17 cellular contexts compared by ENCODE assay signal in genomic region chrX:54479471-54480122, GRCh38. TPM values are rescaled to one million over a fixed set of nuclear protein-coding genes. Genes with fewer than 3 reads are reported as not detected.
DNase-seq lines count a peak whose midpoint lies in the region; ATAC-seq and TF ChIP-seq lines count a peak whose summit lies in the region.
"Had no signal": no experiment of that assay in that cellular context is flagged by ENCODE, and none has a peak within 500 bp of the region (broad histone marks: within the 10 kb centered on the region; RNA-seq: fewer than 3 reads in every experiment).

No MANE protein-coding gene starts in this region.

- TF ChIP-seq CTCF in WTC11 (IDR thresholded peaks at IDR 0.05) (no peak), osteocyte (IDR thresholded peaks at IDR 0.05) (no peak)

- POLR2A ChIA-PET in WTC11 (lab: Charles Lee), result interaction anchor here (0.7 to 1.4 kb wide), 3 partner anchors 49 to 69 kb away, joined by 3 to 6 read pairs (median 4); partner anchors contain the start of gene GNL3L
- POLR2A ChIA-PET in HEK293T (lab: Yijun Ruan, JAX), result interaction anchor here (0.8 to 1.6 kb wide), 2 partner anchors 51 to 160 kb away, joined by 4 to 6 read pairs; partner anchors contain the start of gene GNL3L

- H3K36me3 Mint-ChIP-seq in WTC11 (no peaks in the 10 kb centered on the region), osteocyte (ENCODE audit: unreplicated experiment) (no peaks in the 10 kb centered on the region)
- H3K36me3 Mint-ChIP-seq: activated naive CD8-positive, alpha-beta T cell treated with anti-CD3 and anti-CD28 coated beads, Interleukin-2, amount 10 ng/mL, durations not matched to agents 7 days and 5 days; CD4-positive, CD25-positive, alpha-beta regulatory T cell; natural killer cell had no signal

- no peaks in the 10 kb centered on the region for H3K27me3 Mint-ChIP-seq in WTC11 (ENCODE audit: low read depth)
- H3K27me3 Mint-ChIP-seq in osteocyte (ENCODE audit: unreplicated experiment), result no peaks in the 10 kb centered on the region
- H3K27me3 Mint-ChIP-seq: activated naive CD8-positive, alpha-beta T cell treated with anti-CD3 and anti-CD28 coated beads, Interleukin-2, amount 10 ng/mL, durations not matched to agents 7 days and 5 days; CD4-positive, CD25-positive, alpha-beta regulatory T cell had no signal

- ATAC-seq in WTC11, result peak; percentile 62
- ATAC-seq: left lobe of liver, natural killer cell, sciatic nerve had no signal

- H3K9me3 Mint-ChIP-seq in WTC11 (no peaks in the 10 kb centered on the region), osteocyte (ENCODE audit: unreplicated experiment) (peaks cover 11% of the 10 kb centered on the region)
- H3K9me3 Mint-ChIP-seq: activated naive CD8-positive, alpha-beta T cell treated with anti-CD3 and anti-CD28 coated beads, Interleukin-2, amount 10 ng/mL, durations not matched to agents 7 days and 5 days; natural killer cell had no signal

- H3K4me3 Mint-ChIP-seq in WTC11 (peak overlapping the region; percentile 40), osteocyte (ENCODE audit: unreplicated experiment) (peak overlapping the region; percentile 29)
- H3K4me3 Mint-ChIP-seq: activated naive CD8-positive, alpha-beta T cell treated with anti-CD3 and anti-CD28 coated beads, Interleukin-2, amount 10 ng/mL, durations not matched to agents 7 days and 5 days; CD4-positive, CD25-positive, alpha-beta regulatory T cell; natural killer cell had no signal

- peak; percentile 87 for DNase-seq in ELF-1 (ENCODE audit: low read depth, low spot score)
- DNase-seq in M059J (ENCODE audit: low read depth), result peak; percentile 7
- DNase-seq in WTC11 (ENCODE audit: low spot score), result peak; percentile 63
- DNase-seq in osteocyte (ENCODE audit: extremely low spot score, unreplicated experiment), result no peak
- no peak for DNase-seq in hepatic stellate cell (ENCODE audit: low spot score)
- no peak for DNase-seq in HEK293T (ENCODE audit: extremely low spot score)
- DNase-seq in MV-4-11 (lab: John Stamatoyannopoulos, UW), result no peak
- DNase-seq: activated CD4-positive, alpha-beta T cell treated with anti-CD3 and anti-CD28 coated beads for 48 hours; activated naive CD8-positive, alpha-beta T cell treated with anti-CD3 and anti-CD28 coated beads, Interleukin-2, amount 10 ng/mL, durations not matched to agents 7 days and 5 days; activated T-cell treated with anti-CD3 and anti-CD28 coated beads, Interleukin-2, amount 50 U/mL, for 1 hour; CD4-positive, CD25-positive, alpha-beta regulatory T cell; HCEC 1CT; natural killer cell; stimulated activated naive CD4-positive, alpha-beta T cell; T-helper 2 cell had no signal

- H3K4me1 Mint-ChIP-seq in WTC11 (peaks cover 60% of the 10 kb centered on the region), osteocyte (ENCODE audit: unreplicated experiment) (peaks cover 38% of the 10 kb centered on the region)
- H3K4me1 Mint-ChIP-seq: activated naive CD8-positive, alpha-beta T cell treated with anti-CD3 and anti-CD28 coated beads, Interleukin-2, amount 10 ng/mL, durations not matched to agents 7 days and 5 days; CD4-positive, CD25-positive, alpha-beta regulatory T cell; natural killer cell had no signal

- H3K27ac Mint-ChIP-seq in WTC11 (peak overlapping the region; percentile 91), osteocyte (ENCODE audit: unreplicated experiment) (peak overlapping the region; percentile 55)
- H3K27ac Mint-ChIP-seq: activated naive CD8-positive, alpha-beta T cell treated with anti-CD3 and anti-CD28 coated beads, Interleukin-2, amount 10 ng/mL, durations not matched to agents 7 days and 5 days; CD4-positive, CD25-positive, alpha-beta regulatory T cell; natural killer cell had no signal

- CTCF ChIA-PET in WTC11 (lab: Charles Lee), result interaction anchor here (0.7 to 1.2 kb wide), 3 partner anchors 32 to 363 kb away, joined by 3 to 5 read pairs (median 3); no protein-coding TSS in a partner anchor
- CTCF ChIA-PET in HEK293T (lab: Yijun Ruan, JAX), result no interaction called here

TF ChIP-seq in WTC11, 78 proteins besides CTCF, POLR2A, EP300 and RAD21:
- TF ChIP-seq TEAD1 (CRISPR knock-in tag; IDR thresholded peaks at IDR 0.05) (peak; percentile 84; the same call in 1 of the 2 replicates), TEAD4 (CRISPR knock-in tag; IDR thresholded peaks at IDR 0.05) (peak; percentile 96), FOXJ3 (CRISPR knock-in tag; IDR thresholded peaks at IDR 0.05; ENCODE audit: borderline replicate concordance) (no peak)
- TF ChIP-seq, protein P1, sequence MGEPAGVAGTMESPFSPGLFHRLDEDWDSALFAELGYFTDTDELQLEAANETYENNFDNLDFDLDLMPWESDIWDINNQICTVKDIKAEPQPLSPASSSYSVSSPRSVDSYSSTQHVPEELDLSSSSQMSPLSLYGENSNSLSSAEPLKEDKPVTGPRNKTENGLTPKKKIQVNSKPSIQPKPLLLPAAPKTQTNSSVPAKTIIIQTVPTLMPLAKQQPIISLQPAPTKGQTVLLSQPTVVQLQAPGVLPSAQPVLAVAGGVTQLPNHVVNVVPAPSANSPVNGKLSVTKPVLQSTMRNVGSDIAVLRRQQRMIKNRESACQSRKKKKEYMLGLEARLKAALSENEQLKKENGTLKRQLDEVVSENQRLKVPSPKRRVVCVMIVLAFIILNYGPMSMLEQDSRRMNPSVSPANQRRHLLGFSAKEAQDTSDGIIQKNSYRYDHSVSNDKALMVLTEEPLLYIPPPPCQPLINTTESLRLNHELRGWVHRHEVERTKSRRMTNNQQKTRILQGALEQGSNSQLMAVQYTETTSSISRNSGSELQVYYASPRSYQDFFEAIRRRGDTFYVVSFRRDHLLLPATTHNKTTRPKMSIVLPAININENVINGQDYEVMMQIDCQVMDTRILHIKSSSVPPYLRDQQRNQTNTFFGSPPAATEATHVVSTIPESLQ (CRISPR knock-in tag; IDR thresholded peaks at IDR 0.05), result no peak

TF ChIP-seq in HEK293T, 16 proteins besides CTCF, POLR2A, EP300 and RAD21:
- no peak for TF ChIP-seq TARDBP (IDR thresholded peaks at IDR 0.05)
- TF ChIP-seq CTBP1 (IDR thresholded peaks at IDR 0.05; ENCODE audit: borderline replicate concordance), result no peak
- no peak for TF ChIP-seq HDGF (IDR thresholded peaks at IDR 0.05; ENCODE audit: borderline replicate concordance)
- TF ChIP-seq ARNT (IDR thresholded peaks at IDR 0.05), result no peak
- no peak for TF ChIP-seq NFRKB (IDR thresholded peaks at IDR 0.05)
- no peak for TF ChIP-seq ELF4 (IDR thresholded peaks at IDR 0.05)
- TF ChIP-seq L3MBTL2 (conservative IDR thresholded peaks at IDR 0.05), result no peak
- no peak for TF ChIP-seq BHLHE40 (IDR thresholded peaks at IDR 0.05; ENCODE audit: borderline replicate concordance)
- no peak for TF ChIP-seq ZNF384 (IDR thresholded peaks at IDR 0.05)
- TF ChIP-seq, protein P2, sequence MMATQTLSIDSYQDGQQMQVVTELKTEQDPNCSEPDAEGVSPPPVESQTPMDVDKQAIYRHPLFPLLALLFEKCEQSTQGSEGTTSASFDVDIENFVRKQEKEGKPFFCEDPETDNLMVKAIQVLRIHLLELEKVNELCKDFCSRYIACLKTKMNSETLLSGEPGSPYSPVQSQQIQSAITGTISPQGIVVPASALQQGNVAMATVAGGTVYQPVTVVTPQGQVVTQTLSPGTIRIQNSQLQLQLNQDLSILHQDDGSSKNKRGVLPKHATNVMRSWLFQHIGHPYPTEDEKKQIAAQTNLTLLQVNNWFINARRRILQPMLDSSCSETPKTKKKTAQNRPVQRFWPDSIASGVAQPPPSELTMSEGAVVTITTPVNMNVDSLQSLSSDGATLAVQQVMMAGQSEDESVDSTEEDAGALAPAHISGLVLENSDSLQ (IDR thresholded peaks at IDR 0.05), result no peak
- no peak for TF ChIP-seq SP1 (IDR thresholded peaks at IDR 0.05)
- TF ChIP-seq FOXM1 (IDR thresholded peaks at IDR 0.05; ENCODE audit: borderline replicate concordance), result no peak
- no peak for TF ChIP-seq FOXA1 (IDR thresholded peaks at IDR 0.05)
- no peak for TF ChIP-seq LEF1 (IDR thresholded peaks at IDR 0.05; ENCODE audit: borderline replicate concordance)
- no peak for TF ChIP-seq FOXK2 (IDR thresholded peaks at IDR 0.05)
- TF ChIP-seq SUZ12 (IDR thresholded peaks at IDR 0.05), result no peak

RNA-seq across cellular contexts. Expression of gene FGD1, which starts 16.4 kb away (rescaled TPM):
- total RNA-seq in M059J (2014; rRNA removed; shearing (Covaris generic)), result 5.6 and 10.4 TPM in 2 replicates
- total RNA-seq in WTC11 (2021) (32.8 to 36.3 TPM (median 33.7 TPM) in 3 replicates), osteocyte (29.0 and 29.5 TPM in 2 replicates)
- total RNA-seq: CD4-positive, CD25-positive, alpha-beta regulatory T cell had no signal

RNA-seq across cellular contexts. Expression of gene TSR2, which starts 39.4 kb away (rescaled TPM):
- total RNA-seq in M059J (2014; rRNA removed; shearing (Covaris generic)), result 38.7 and 41.4 TPM in 2 replicates
- total RNA-seq in WTC11 (2021), result 43.4 to 47.4 TPM (median 45.5 TPM) in 3 replicates
- total RNA-seq in osteocyte, result 25.2 and 29.1 TPM in 2 replicates

RNA-seq across cellular contexts. Expression of gene GNL3L, which starts 50.4 kb away (rescaled TPM):
- total RNA-seq in M059J (2014; rRNA removed; shearing (Covaris generic)), result 23.7 and 36.3 TPM in 2 replicates
- total RNA-seq in WTC11 (2021) (55.5 to 63.6 TPM (median 59.1 TPM) in 3 replicates), osteocyte (53.6 and 53.8 TPM in 2 replicates)

Comparison
In these comparisons a context has a peak if more than half of its experiments do, and no peak if none do; other contexts are left out.
1. DNase-seq: peak in ELF-1 (single experiment), M059J (single experiment) and WTC11 (single experiment); none in osteocyte (single experiment), hepatic stellate cell (single experiment), HEK293T (single experiment) and MV-4-11 (single experiment).